ENCODE assay signal across 13 cellular contexts in genomic region chr20:414161-414560, GRCh38. TPM values are rescaled to one million over a fixed set of nuclear protein-coding genes. Genes with fewer than 3 reads are reported as not detected.
A peak's percentile ranks its signal among the peaks of the same experiment; 100 is the strongest.
DNase-seq lines count a peak whose midpoint lies in the region; ATAC-seq and TF ChIP-seq lines count a peak whose summit lies in the region.
"Had no signal": no experiment of that assay in that cellular context is flagged by ENCODE, and none has a peak within 500 bp of the region (broad histone marks: within the 10 kb centered on the region; RNA-seq: fewer than 3 reads in every experiment).

No MANE protein-coding gene starts in this region.

- DNase-seq in MCF 10A (ENCODE audit: unreplicated experiment) (no peak), breast epithelium (ENCODE audit: low spot score in 2 of 2) (no peak), Karpas-422 (no peak), SK-N-SH (no peak), WTC11 (ENCODE audit: low spot score) (no peak)
- no peak for DNase-seq in central memory CD8-positive, alpha-beta T cell (ENCODE audit: low spot score in 2 of 2)
- DNase-seq: ACHN; BE2C; Caco-2; CD4-positive, alpha-beta T cell; H9 had no signal

- H3K4me1 Mint-ChIP-seq in MCF 10A (ENCODE audit: insufficient read depth, unreplicated experiment), result peaks cover 45% of the 10 kb centered on the region
- peaks cover 49% of the 10 kb centered on the region for H3K4me1 Mint-ChIP-seq in central memory CD8-positive, alpha-beta T cell
- H3K4me1 Mint-ChIP-seq in WTC11, result peaks cover 8% of the 10 kb centered on the region

- no peak for TF ChIP-seq RAD21 in SK-N-SH (IDR thresholded peaks at IDR 0.05; ENCODE audit: low read length)

- WGBS in SK-N-SH (ENCODE audit: low lambda C conversion rate), result 68% methylated on average over 2 of the region's 2 CpGs

- H3F3A ChIP-seq in SK-N-SH (replicated peaks; ENCODE audit: insufficient read depth), result peaks cover 4% of the 10 kb centered on the region

- intact Hi-C loops in MCF 10A (cut with micrococcal nuclease) (no loop called here), breast epithelium (cut with DNase I; ENCODE audit: low total_unique reads) (no loop called here)

- ATAC-seq in central memory CD8-positive, alpha-beta T cell (replicated peaks; ENCODE audit: extremely low read depth, poor library complexity, severe bottlenecking), result no peak
- ATAC-seq in WTC11, result no peak

- H3K4me1 ChIP-seq in breast epithelium, result peaks cover 0 to 7% of the 10 kb centered on the region in 2 donors
- H3K4me1 ChIP-seq in Karpas-422 (ENCODE audit: low read length), result peaks cover 21% of the 10 kb centered on the region
- H3K4me1 ChIP-seq in SK-N-SH (ENCODE audit: control insufficient read depth in 1 of 2, insufficient read depth in 2 of 2, low read depth in 1 of 2, low read length in 1 of 2), result peaks cover 4 to 8% of the 10 kb centered on the region in 2 experiments; a peak in 1 of 4 replicates
- H3K4me1 ChIP-seq: BE2C had no signal

- H3K9me3 Mint-ChIP-seq in MCF 10A (ENCODE audit: unreplicated experiment), result no peaks in the 10 kb centered on the region
- no peaks in the 10 kb centered on the region for H3K9me3 Mint-ChIP-seq in central memory CD8-positive, alpha-beta T cell
- H3K9me3 Mint-ChIP-seq in WTC11, result peaks cover 11% of the 10 kb centered on the region
- H3K9me3 Mint-ChIP-seq: CD4-positive, alpha-beta T cell; IgD-negative memory B cell had no signal

- no TSS peak for BruUV-seq in MCF 10A (replicated peaks; lab: Mats Ljungman, UMichigan)

- H3K27me3 ChIP-seq in breast epithelium, result no peaks in the 10 kb centered on the region
- no peaks in the 10 kb centered on the region for H3K27me3 ChIP-seq in Karpas-422 (ENCODE audit: low read length)
- H3K27me3 ChIP-seq in SK-N-SH (ENCODE audit: insufficient read depth), result no peaks in the 10 kb centered on the region
- H3K27me3 ChIP-seq: BE2C had no signal

- H3K4me2 ChIP-seq in Karpas-422 (ENCODE audit: low read depth, low read length, poor library complexity, severe bottlenecking), result no peak overlapping the region
- no peak overlapping the region for H3K4me2 ChIP-seq in SK-N-SH

- peak overlapping the region; percentile 66 for H3K27ac Mint-ChIP-seq in MCF 10A (ENCODE audit: low read depth, unreplicated experiment)
- peak overlapping the region; percentile 19 for H3K27ac Mint-ChIP-seq in central memory CD8-positive, alpha-beta T cell (ENCODE audit: low read depth)
- no peak overlapping the region for H3K27ac Mint-ChIP-seq in WTC11
- H3K27ac Mint-ChIP-seq: CD4-positive, alpha-beta T cell; H9 had no signal

- H3K36me3 Mint-ChIP-seq in MCF 10A (ENCODE audit: insufficient read depth, unreplicated experiment) (peaks cover 57% of the 10 kb centered on the region), WTC11 (peaks cover 52% of the 10 kb centered on the region)
- peaks cover 36% of the 10 kb centered on the region for H3K36me3 Mint-ChIP-seq in central memory CD8-positive, alpha-beta T cell (ENCODE audit: insufficient read depth)

- TF ChIP-seq CTCF in MCF 10A (IDR thresholded peaks at IDR 0.05; ENCODE audit: unreplicated experiment) (no peak), breast epithelium (IDR thresholded peaks at IDR 0.05) (no peak), SK-N-SH (IDR thresholded peaks at IDR 0.05) (no peak), WTC11 (IDR thresholded peaks at IDR 0.05) (no peak)

- H3K9me3 ChIP-seq in breast epithelium (no peaks in the 10 kb centered on the region), Karpas-422 (ENCODE audit: low read length) (no peaks in the 10 kb centered on the region), SK-N-SH (no peaks in the 10 kb centered on the region)
- H3K9me3 ChIP-seq: BE2C, Caco-2 had no signal

- H3K9me2 ChIP-seq in Karpas-422 (replicated peaks; ENCODE audit: insufficient read depth, low read length), result no peaks in the 10 kb centered on the region
- no peaks in the 10 kb centered on the region for H3K9me2 ChIP-seq in SK-N-SH

- H3K79me2 ChIP-seq in Karpas-422 (ENCODE audit: low read length) (peaks cover 58% of the 10 kb centered on the region), SK-N-SH (ENCODE audit: insufficient read depth) (peaks cover 63% of the 10 kb centered on the region)

- H4K20me1 ChIP-seq in Karpas-422 (ENCODE audit: insufficient read depth, low read depth, low read length) (no peaks in the 10 kb centered on the region), SK-N-SH (ENCODE audit: insufficient read depth) (peaks cover 11% of the 10 kb centered on the region)

- TF ChIP-seq EP300 in SK-N-SH (IDR thresholded peaks at IDR 0.05; ENCODE audit: borderline replicate concordance in 1 of 2, low read depth in 1 of 2, low read length in 1 of 2), result no peak

- CTCF ChIA-PET in MCF 10A (lab: Yijun Ruan, JAX), result interaction anchor here (0.6 to 2.2 kb wide), 3 partner anchors 17 to 58 kb away, joined by 4 to 16 read pairs (median 12); no protein-coding TSS in a partner anchor
- CTCF ChIA-PET in SK-N-SH (lab: Yijun Ruan, JAX), result interaction anchor here (1.2 kb wide), 1 partner anchor 17 kb away, joined by 6 read pairs; no protein-coding TSS in a partner anchor
- CTCF ChIA-PET in WTC11 (lab: Charles Lee), result interaction anchor here (1.0 kb wide), 1 partner anchor 17 kb away, joined by 4 read pairs; no protein-coding TSS in a partner anchor

- H3K27ac ChIP-seq in breast epithelium (no peak overlapping the region), Karpas-422 (ENCODE audit: low read length) (0 out of 2 replicates have a peak overlapping the region, but pooled peaks have one; percentile 3), SK-N-SH (ENCODE audit: low read depth in 2 of 2, low read length in 1 of 2) (no peak overlapping the region)
- H3K27ac ChIP-seq: C4-2B had no signal

- no peak overlapping the region for H3K4me3 Mint-ChIP-seq in MCF 10A (ENCODE audit: unreplicated experiment)
- H3K4me3 Mint-ChIP-seq in central memory CD8-positive, alpha-beta T cell, result no peak overlapping the region
- no peak overlapping the region for H3K4me3 Mint-ChIP-seq in WTC11
- H3K4me3 Mint-ChIP-seq: CD4-positive, alpha-beta T cell; H9 had no signal

- TF ChIP-seq POLR2A in breast epithelium (IDR thresholded peaks at IDR 0.05), result no peak

- H2AFZ ChIP-seq in Karpas-422 (ENCODE audit: low read length) (no peak overlapping the region), SK-N-SH (ENCODE audit: low read depth) (no peak overlapping the region)

- H3K4me3 ChIP-seq in breast epithelium, result no peak overlapping the region
- H3K4me3 ChIP-seq in Karpas-422 (ENCODE audit: low read length), result no peak overlapping the region
- no peak overlapping the region for H3K4me3 ChIP-seq in SK-N-SH (ENCODE audit: low read depth in 2 of 2, low read length in 1 of 2)

- POLR2A ChIA-PET in MCF 10A (lab: Yijun Ruan, JAX) (interaction anchor here (0.8 to 3.7 kb wide), 5 partner anchors 12 to 53 kb away, joined by 3 to 16 read pairs (median 4); partner anchors contain the start of gene TBC1D20), SK-N-SH (lab: Yijun Ruan, JAX) (no interaction called here), WTC11 (lab: Charles Lee) (no interaction called here)

- H3K27me3 Mint-ChIP-seq in MCF 10A (ENCODE audit: insufficient read depth, unreplicated experiment) (no peaks in the 10 kb centered on the region), WTC11 (ENCODE audit: low read depth) (no peaks in the 10 kb centered on the region)
- no peaks in the 10 kb centered on the region for H3K27me3 Mint-ChIP-seq in central memory CD8-positive, alpha-beta T cell
- H3K27me3 Mint-ChIP-seq: CD4-positive, alpha-beta T cell; IgD-negative memory B cell had no signal

- no peaks in the 10 kb centered on the region for H3K36me3 ChIP-seq in breast epithelium
- H3K36me3 ChIP-seq in Karpas-422 (ENCODE audit: insufficient read depth, low read length), result peaks cover 37% of the 10 kb centered on the region
- H3K36me3 ChIP-seq in SK-N-SH (replicated peaks in 1 of 2; ENCODE audit: control insufficient read depth in 1 of 2, insufficient read depth in 2 of 2, low read length in 1 of 2), result peaks cover 23 to 59% of the 10 kb centered on the region in 2 experiments
- H3K36me3 ChIP-seq: BE2C had no signal

- H3K9ac ChIP-seq in Karpas-422 (ENCODE audit: low read length) (no peak overlapping the region), SK-N-SH (no peak overlapping the region)

TF ChIP-seq in SK-N-SH, 30 proteins besides CTCF, POLR2A, EP300 and RAD21 (continues in another document):
- TF ChIP-seq TAF1 (IDR thresholded peaks at IDR 0.05; ENCODE audit: borderline replicate concordance, low read depth, low read length), result no peak

TF ChIP-seq in WTC11, 78 proteins besides CTCF, POLR2A, EP300 and RAD21 (continues in another document):
- no peak for TF ChIP-seq ZNF396 (CRISPR knock-in tag; IDR thresholded peaks at IDR 0.05; ENCODE audit: borderline replicate concordance)
- TF ChIP-seq NR3C1 (CRISPR knock-in tag; conservative IDR thresholded peaks at IDR 0.05; ENCODE audit: low read depth), result no peak

RNA-seq across cellular contexts. Expression of gene RBCK1, which starts 6.1 kb away (rescaled TPM):
- total RNA-seq in MCF 10A (2022), result 353 and 488 TPM in 2 replicates
- 10 to 100 TPM; 61.3 to 69.5 (median 66.2) TPM for total RNA-seq in breast epithelium
- total RNA-seq in Karpas-422 (2014; rRNA removed; shearing (Covaris generic); ENCODE audit: low replicate concordance), result 96.6 and 142 TPM in 2 replicates
- polyA plus RNA-seq in SK-N-SH (2012; rRNA removed), result 94.3 and 105 TPM in 2 replicates
- 55.2 and 70.2 TPM in 2 replicates for polyA plus RNA-seq in SK-N-SH (2012; cell fraction: cytosol; rRNA removed)
- polyA plus RNA-seq in SK-N-SH (2012; cell fraction: nucleus; rRNA removed), result 264 and 271 TPM in 2 replicates
- total RNA-seq in WTC11 (2021), result 65.0 to 75.2 TPM (median 69.5 TPM) in 3 replicates

RNA-seq across cellular contexts. Expression of gene TRIB3, which starts 33.6 kb away (rescaled TPM):
- total RNA-seq in MCF 10A (2022), result 477 and 598 TPM in 2 replicates
- 10 to 100 TPM in 2 of 3 donors, 1 to 10 TPM in 1; 4.5 to 18.0 (median 14.5) TPM for total RNA-seq in breast epithelium
- total RNA-seq in Karpas-422 (2014; rRNA removed; shearing (Covaris generic); ENCODE audit: low replicate concordance), result 122 and 197 TPM in 2 replicates
- polyA plus RNA-seq in SK-N-SH (2012; rRNA removed), result 13.2 and 16.6 TPM in 2 replicates
- polyA plus RNA-seq in SK-N-SH (2012; cell fraction: cytosol; rRNA removed), result 7.2 and 12.0 TPM in 2 replicates
- 14.4 and 14.8 TPM in 2 replicates for polyA plus RNA-seq in SK-N-SH (2012; cell fraction: nucleus; rRNA removed)
- 7.8 to 9.2 TPM (median 8.7 TPM) in 3 replicates for total RNA-seq in WTC11 (2021)

RNA-seq across cellular contexts. Expression of gene TBC1D20, which starts 48.2 kb away (rescaled TPM):
- total RNA-seq in MCF 10A (2022) (32.5 and 36.0 TPM in 2 replicates), breast epithelium (10 to 100 TPM; 37.7 to 56.6 (median 42.3) TPM), WTC11 (2021) (14.6 to 15.6 TPM (median 15.4 TPM) in 3 replicates)
- total RNA-seq in Karpas-422 (2014; rRNA removed; shearing (Covaris generic); ENCODE audit: low replicate concordance), result 26.1 and 33.9 TPM in 2 replicates
- 27.7 and 37.7 TPM in 2 replicates for polyA plus RNA-seq in SK-N-SH (2012; rRNA removed)
- 23.1 and 27.8 TPM in 2 replicates for polyA plus RNA-seq in SK-N-SH (2012; cell fraction: cytosol; rRNA removed)
- polyA plus RNA-seq in SK-N-SH (2012; cell fraction: nucleus; rRNA removed), result 42.6 and 45.1 TPM in 2 replicates
